1 cellular context compared by ENCODE assay signal in genomic region chr6:31171931-31172882, GRCh38.
TF ChIP-seq lines count a peak whose summit lies in the region.

No MANE protein-coding gene starts in this region.

TF ChIP-seq in K562, 482 proteins besides CTCF, POLR2A, EP300 and RAD21:
- TF ChIP-seq TAF1 (IDR thresholded peaks at IDR 0.05; ENCODE audit: control insufficient read depth, extremely low read depth, insufficient read depth, low read length, severe bottlenecking) = no peak
- no peak for TF ChIP-seq STAT6 (CRISPR knock-in tag; IDR thresholded peaks at IDR 0.05)
- TF ChIP-seq HNRNPLL (IDR thresholded peaks at IDR 0.05; ENCODE audit: low read depth, low read length, poor library complexity, severe bottlenecking) = no peak
- no peak for TF ChIP-seq JUN (IDR thresholded peaks at IDR 0.05; ENCODE audit: borderline replicate concordance, low read depth, low read length)
- no peak for TF ChIP-seq JUN (CRISPR knock-in tag; IDR thresholded peaks at IDR 0.05; ENCODE audit: borderline replicate concordance)
- no peak for TF ChIP-seq PRPF4 (IDR thresholded peaks at IDR 0.05; ENCODE audit: insufficient read depth, low read depth, low read length, poor library complexity, severe bottlenecking)
- no peak for TF ChIP-seq SRSF1 (IDR thresholded peaks at IDR 0.05; ENCODE audit: low read depth, low read length)
- no peak for TF ChIP-seq NFE2L1 (tag; IDR thresholded peaks at IDR 0.05; ENCODE audit: borderline replicate concordance, low read depth)
- no peak for TF ChIP-seq GABPA (tag; conservative IDR thresholded peaks at IDR 0.05; ENCODE audit: low read depth)
- no peak for TF ChIP-seq RNF2 (IDR thresholded peaks at IDR 0.05)
- no peak for TF ChIP-seq DPF2 (IDR thresholded peaks at IDR 0.05)
- TF ChIP-seq CBX1 (IDR thresholded peaks at IDR 0.05; ENCODE audit: low read depth) = no peak
- TF ChIP-seq KLF10 (CRISPR knock-in tag; IDR thresholded peaks at IDR 0.05) = no peak
